ENCODE assay signal across 10 cellular contexts in the genomic region with DNA sequence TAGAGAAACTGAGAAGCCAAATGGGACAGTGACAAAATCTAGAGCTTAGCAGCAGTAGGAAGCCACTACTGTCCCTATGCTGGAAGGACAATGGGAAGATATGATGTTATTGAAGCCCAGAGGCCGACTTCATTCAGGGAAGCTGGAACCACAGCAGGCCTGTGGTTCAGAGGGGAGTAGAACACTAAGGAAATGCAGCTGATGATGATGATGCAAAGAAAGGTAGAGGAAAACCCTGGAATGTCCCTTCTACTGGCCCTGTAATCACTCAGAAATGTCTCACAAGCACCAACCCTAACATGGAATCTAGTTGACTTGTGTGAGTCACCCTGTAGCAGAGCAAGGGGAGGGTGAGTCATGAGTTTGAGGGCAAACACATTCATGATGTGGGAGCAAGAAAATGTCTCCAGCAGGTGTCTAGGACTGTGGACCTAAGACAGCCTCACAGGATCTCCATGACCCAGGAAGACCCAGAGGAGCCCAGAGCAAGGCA. TPM values are rescaled to one million over a fixed set of nuclear protein-coding genes. Genes with fewer than 3 reads are reported as not detected.
DNase-seq lines count a peak whose midpoint lies in the region; ATAC-seq and TF ChIP-seq lines count a peak whose summit lies in the region.
"Had no signal": no experiment of that assay in that cellular context is flagged by ENCODE, and none has a peak within 500 bp of the region (broad histone marks: within the 10 kb centered on the region; RNA-seq: fewer than 3 reads in every experiment).

No MANE protein-coding gene starts in this region.

- H3K36me3 ChIP-seq in lung (ENCODE audit: control insufficient read depth in 2 of 2, insufficient read depth in 2 of 2, low read length in 2 of 2) = no peaks in the 10 kb centered on the region

- no peak overlapping the region for H3K4me3 Mint-ChIP-seq in activated naive CD8-positive, alpha-beta T cell

- H3K9me3 ChIP-seq in lung (ENCODE audit: control insufficient read depth in 2 of 2, insufficient read depth in 1 of 2, low read length in 1 of 2) = no peaks in the 10 kb centered on the region

- peaks cover 16% of the 10 kb centered on the region for H3K4me1 Mint-ChIP-seq in activated naive CD8-positive, alpha-beta T cell (ENCODE audit: low read depth)

- peak overlapping the region; percentile 23 for H3K27ac Mint-ChIP-seq in activated naive CD8-positive, alpha-beta T cell

- peak; percentile 1 for DNase-seq in stimulated activated naive CD4-positive, alpha-beta T cell treated with Interleukin-2 at 50 U/mL for 16 hours (lab: John Stamatoyannopoulos, UW)
- no peak for DNase-seq in stimulated activated naive CD4-positive, alpha-beta T cell (lab: John Stamatoyannopoulos, UW)
- DNase-seq in lung (ENCODE audit: low spot score) (no peak), SHP77 treated with DMSO at 0.1 percent for 48 hours (lab: John Stamatoyannopoulos, UW) (no peak), hypothalamus (lab: John Stamatoyannopoulos, UW) (no peak), germinal center (ENCODE audit: low spot score) (no peak), NCI-H1092 (lab: John Stamatoyannopoulos, UW) (no peak)
- DNase-seq: cortex of kidney, Kasumi-1 had no signal

- peak overlapping the region in 1 of 2 donors; percentile 16 for H3K27ac ChIP-seq in lung (ENCODE audit: low read depth in 1 of 2, low read length in 1 of 2)

- H3K27me3 ChIP-seq in lung (ENCODE audit: control insufficient read depth, insufficient read depth) = no peaks in the 10 kb centered on the region

- no peaks in the 10 kb centered on the region for H3K4me1 ChIP-seq in lung (ENCODE audit: control insufficient read depth in 2 of 2, insufficient read depth in 2 of 2, low read length in 2 of 2)

- no peaks in the 10 kb centered on the region for H3K27me3 Mint-ChIP-seq in activated naive CD8-positive, alpha-beta T cell

- WGBS in lung, 2 donors = 92 to 96% methylated on average over 1 of the region's 1 CpG

- H3K4me3 ChIP-seq in lung = no peak overlapping the region

- H3K9me3 Mint-ChIP-seq in activated naive CD8-positive, alpha-beta T cell (ENCODE audit: low read depth) = no peaks in the 10 kb centered on the region

- peaks cover 17% of the 10 kb centered on the region for H3K36me3 Mint-ChIP-seq in activated naive CD8-positive, alpha-beta T cell

- TF ChIP-seq CTCF in lung (IDR thresholded peaks at IDR 0.05; ENCODE audit: control extremely low read depth, extremely low read depth) = no peak

- peak; percentile 69 for ATAC-seq in lung (ENCODE audit: insufficient read depth, low FRiP score)

RNA-seq across cellular contexts. Expression of gene LRRC17, which starts 37.1 kb away (rescaled TPM):
- total RNA-seq in lung = 10 to 100 TPM in 1 of 2 donors, 1 to 10 TPM in 1; 3.2 to 81.6 TPM
- 1 to 10 TPM in 1 of 2 donors, under 1 TPM in 1; 0.63 to 1.1 TPM for polyA plus RNA-seq in lung
